In genomic region chr16:50756466-50756865, GRCh38 we compare ENCODE assay signal across 15 cellular contexts. TPM values are rescaled to one million over a fixed set of nuclear protein-coding genes. Genes with fewer than 3 reads are reported as not detected.
DNase-seq lines count a peak whose midpoint lies in the region; FAIRE-seq and TF ChIP-seq lines count a peak whose summit lies in the region.
"Had no signal": no experiment of that assay in that cellular context is flagged by ENCODE, and none has a peak within 500 bp of the region (broad histone marks: within the 10 kb centered on the region; RNA-seq: fewer than 3 reads in every experiment).

No MANE protein-coding gene starts in this region.

- no peaks in the 10 kb centered on the region for H3F3A ChIP-seq in GM23248 (ENCODE audit: insufficient read depth)

- no peak overlapping the region for H3K9ac ChIP-seq in GM23248
- H3K9ac ChIP-seq in keratinocyte (ENCODE audit: control insufficient read depth, extremely low read depth, insufficient read depth, low read length) = no peak overlapping the region

- H3K27me3 ChIP-seq in GM23248 (replicated peaks; ENCODE audit: insufficient read depth) (no peaks in the 10 kb centered on the region), keratinocyte (ENCODE audit: control insufficient read depth, extremely low read depth, insufficient read depth, low read length) (no peaks in the 10 kb centered on the region)
- H3K27me3 ChIP-seq: MG63 had no signal

- no peaks in the 10 kb centered on the region for H3K9me3 ChIP-seq in GM23248 (ENCODE audit: low read depth)
- no peaks in the 10 kb centered on the region for H3K9me3 ChIP-seq in keratinocyte (ENCODE audit: control insufficient read depth, low read depth, low read length)
- H3K9me3 ChIP-seq: MG63 had no signal

- no peaks in the 10 kb centered on the region for H3K4me1 ChIP-seq in GM23248 (ENCODE audit: insufficient read depth)
- peaks cover 10% of the 10 kb centered on the region for H3K4me1 ChIP-seq in keratinocyte (ENCODE audit: control insufficient read depth, extremely low read depth, insufficient read depth, low read length)

- no peak for FAIRE-seq in keratinocyte (lab: Jason Lieb, UNC)

- peaks cover 44% of the 10 kb centered on the region for H3K79me2 ChIP-seq in GM23248 (ENCODE audit: insufficient read depth)
- H3K79me2 ChIP-seq in keratinocyte (ENCODE audit: control insufficient read depth, insufficient read depth, low read length) = peaks cover 15% of the 10 kb centered on the region

- CTCF ChIA-PET in activated naive CD4-positive, alpha-beta T cell treated with anti-CD3 and anti-CD28 coated beads, Interleukin-2, amount 10 ng/mL, durations not matched to agents 7 days and 5 days (lab: Charles Lee) = interaction anchor here (0.9 to 1.1 kb wide), 4 partner anchors 10 to 89 kb away, joined by 3 to 5 read pairs (median 3); no protein-coding TSS in a partner anchor

- no peak for TF ChIP-seq CTCF in keratinocyte (optimal IDR thresholded peaks at IDR 0.05 in 1 of 3, IDR thresholded peaks at IDR 0.05 in 1 of 3, conservative IDR thresholded peaks at IDR 0.05 in 1 of 3; ENCODE audit: extremely low read depth in 1 of 3, insufficient read depth in 2 of 3, low read length in 3 of 3)

- H3K4me3 ChIP-seq in GM23248 = no peak overlapping the region
- no peak overlapping the region for H3K4me3 ChIP-seq in keratinocyte (ENCODE audit: control insufficient read depth in 2 of 3, extremely low read depth in 1 of 3, insufficient read depth in 2 of 3, low read depth in 1 of 3, low read length in 3 of 3)
- H3K4me3 ChIP-seq: MG63 had no signal

- H4K20me1 ChIP-seq in GM23248 (ENCODE audit: insufficient read depth) (no peaks in the 10 kb centered on the region), keratinocyte (ENCODE audit: control insufficient read depth, extremely low read depth, insufficient read depth, low read length) (no peaks in the 10 kb centered on the region)

- no peak overlapping the region for H3K4me2 ChIP-seq in GM23248 (ENCODE audit: unreplicated experiment)
- H3K4me2 ChIP-seq in keratinocyte (ENCODE audit: control insufficient read depth, extremely low read depth, insufficient read depth, low read depth, low read length) = peak overlapping the region; percentile 58

- H3K9me2 ChIP-seq in GM23248 (ENCODE audit: insufficient read depth) = no peaks in the 10 kb centered on the region

- H3K27ac Mint-ChIP-seq in activated naive CD4-positive, alpha-beta T cell treated with anti-CD3 and anti-CD28 coated beads, Interleukin-2, amount 10 ng/mL, durations not matched to agents 7 days and 5 days = peak overlapping the region; percentile 43
- H3K27ac Mint-ChIP-seq: CD8-positive, alpha-beta T cell had no signal

- H3K9me3 Mint-ChIP-seq in activated naive CD4-positive, alpha-beta T cell treated with anti-CD3 and anti-CD28 coated beads, Interleukin-2, amount 10 ng/mL, durations not matched to agents 7 days and 5 days = no peaks in the 10 kb centered on the region
- H3K9me3 Mint-ChIP-seq: CD8-positive, alpha-beta T cell had no signal

- WGBS in GM23248 (ENCODE audit: low coverage in 1 of 2, low lambda C conversion rate in 2 of 2, missing lambda C conversion rate in 2 of 2), 2 experiments = 68 to 71% methylated on average over 3 of the region's 3 CpGs

- no peak overlapping the region for H3K4me3 Mint-ChIP-seq in activated naive CD4-positive, alpha-beta T cell treated with anti-CD3 and anti-CD28 coated beads, Interleukin-2, amount 10 ng/mL, durations not matched to agents 7 days and 5 days
- H3K4me3 Mint-ChIP-seq: CD8-positive, alpha-beta T cell had no signal

- H3K27ac ChIP-seq in GM23248 (no peak overlapping the region), keratinocyte (ENCODE audit: control insufficient read depth, insufficient read depth, low read length) (peak overlapping the region; percentile 26)

- dilution Hi-C loops in keratinocyte (cut with MboI; ENCODE audit: extremely low pct_ligation_motif_present, low sequenced_read_pairs) = no loop called here

- no peaks in the 10 kb centered on the region for H3K9me1 ChIP-seq in keratinocyte (ENCODE audit: control insufficient read depth, extremely low read depth, insufficient read depth, low read length)

- peaks cover 76% of the 10 kb centered on the region for H3K4me1 Mint-ChIP-seq in activated naive CD4-positive, alpha-beta T cell treated with anti-CD3 and anti-CD28 coated beads, Interleukin-2, amount 10 ng/mL, durations not matched to agents 7 days and 5 days

- no peak for DNase-seq in activated naive CD4-positive, alpha-beta T cell treated with anti-CD3 and anti-CD28 coated beads, Interleukin-2, amount 10 ng/mL, durations not matched to agents 7 days and 5 days
- DNase-seq in activated naive CD4-positive, alpha-beta T cell treated with anti-CD3 and anti-CD28 coated beads, Interleukin-2, amount 50 U/mL, for 16 hours = no peak
- peak; percentile 8 for DNase-seq in GM23248
- DNase-seq in keratinocyte (ENCODE audit: low read depth, low spot score) = no peak
- DNase-seq in superior temporal gyrus (ENCODE audit: extremely low spot score) = peak; percentile 16
- no peak for DNase-seq in putamen (ENCODE audit: low spot score)
- DNase-seq in COR-L47 (lab: John Stamatoyannopoulos, UW) = no peak
- DNase-seq: ACHN; CD8-positive, alpha-beta T cell; MG63; NCI-H1092 treated with DMSO at 0.1 percent for 48 hours; NCI-H1694; NCI-H2171; NCI-H446 treated with DMSO at 0.1 percent for 48 hours; NCI-H748 treated with DMSO at 0.1 percent for 48 hours had no signal

- H3K36me3 Mint-ChIP-seq in activated naive CD4-positive, alpha-beta T cell treated with anti-CD3 and anti-CD28 coated beads, Interleukin-2, amount 10 ng/mL, durations not matched to agents 7 days and 5 days = peaks cover 66% of the 10 kb centered on the region

- peaks cover 50% of the 10 kb centered on the region for H3K36me3 ChIP-seq in GM23248 (ENCODE audit: low read depth)
- H3K36me3 ChIP-seq in keratinocyte (ENCODE audit: control insufficient read depth in 2 of 2, extremely low read depth in 1 of 2, insufficient read depth in 2 of 2, low read length in 2 of 2) = peaks cover 5 to 10% of the 10 kb centered on the region in 2 experiments

- H3K27me3 Mint-ChIP-seq in activated naive CD4-positive, alpha-beta T cell treated with anti-CD3 and anti-CD28 coated beads, Interleukin-2, amount 10 ng/mL, durations not matched to agents 7 days and 5 days = no peaks in the 10 kb centered on the region

- H2AFZ ChIP-seq in GM23248 (no peak overlapping the region), keratinocyte (ENCODE audit: control insufficient read depth, low read length) (no peak overlapping the region)

- in situ Hi-C loops in GM23248 (cut with MboI) = no loop called here

RNA-seq across cellular contexts. Expression of gene CYLD, which starts 14.6 kb away (rescaled TPM):
- total RNA-seq in GM23248 (2014; rRNA removed; shearing (Covaris generic)) = 32.6 and 46.5 TPM in 2 replicates
- polyA plus RNA-seq in GM23248 (2016; fragmentation: Nextera tagmentation; extraction: Ambion mirVana) = 21.7 and 22.4 TPM in 2 replicates
- 14.9 to 24.7 TPM (median 23.4 TPM) in 3 replicates for polyA plus RNA-seq in keratinocyte
- polyA plus RNA-seq in keratinocyte (2011; ENCODE audit: low read depth) = 50.9 TPM
- 17.0 and 34.3 TPM in 2 replicates for polyA plus RNA-seq in keratinocyte (2011; cell fraction: cytosol; rRNA removed)
- polyA plus RNA-seq in keratinocyte (2011; cell fraction: nucleus; rRNA removed) = 24.0 and 32.8 TPM in 2 replicates
- 15.5 and 42.1 TPM in 2 replicates for polyA plus RNA-seq in keratinocyte (2012; ENCODE audit: low replicate concordance)
- polyA minus RNA-seq in keratinocyte = 6.1 to 37.7 TPM (median 24.2 TPM) in 3 replicates
- polyA minus RNA-seq in keratinocyte (2011; cell fraction: cytosol; rRNA and poly(A)+ RNA removed) = 21.7 TPM
- polyA minus RNA-seq in keratinocyte (2011; cell fraction: nucleus; rRNA and poly(A)+ RNA removed) = 30.7 and 58.6 TPM in 2 replicates

Comparison
In these comparisons a context has a peak if more than half of its experiments do, and no peak if none do; other contexts are left out.
1. DNase-seq: peak in GM23248 (single experiment) and superior temporal gyrus (single experiment); none in activated naive CD4-positive, alpha-beta T cell treated with anti-CD3 and anti-CD28 coated beads, Interleukin-2, amount 10 ng/mL, durations not matched to agents 7 days and 5 days (single experiment), activated naive CD4-positive, alpha-beta T cell treated with anti-CD3 and anti-CD28 coated beads, Interleukin-2, amount 50 U/mL, for 16 hours (single experiment), keratinocyte (single experiment), putamen (single experiment) and COR-L47 (single experiment).